ENCODE assay signal across 11 cellular contexts in genomic region chrX:39736219-39737211, GRCh38.
DNase-seq lines count a peak whose midpoint lies in the region; ATAC-seq, FAIRE-seq and TF ChIP-seq lines count a peak whose summit lies in the region.
"Had no signal": no experiment of that assay in that cellular context is flagged by ENCODE, and none has a peak within 500 bp of the region (broad histone marks: within the 10 kb centered on the region; RNA-seq: fewer than 3 reads in every experiment).

No MANE protein-coding gene starts in this region.

- no peak overlapping the region for H2BK15ac ChIP-seq in mesenchymal stem cell (ENCODE audit: low read depth, poor library complexity, severe bottlenecking)

- no peak overlapping the region for H3K23ac ChIP-seq in mesenchymal stem cell (ENCODE audit: low read length in 2 of 2)

- no peaks in the 10 kb centered on the region for H3K27me3 ChIP-seq in bronchial epithelial cell (ENCODE audit: control insufficient read depth, insufficient read depth, low read length)
- H3K27me3 ChIP-seq in mesenchymal stem cell (ENCODE audit: control insufficient read depth in 1 of 2, insufficient read depth in 1 of 2, low read length in 2 of 2): peaks cover 0 to 45% of the 10 kb centered on the region in 2 experiments
- H3K27me3 ChIP-seq: neural progenitor cell had no signal

- WGBS in mesenchymal stem cell: 90% methylated on average over 20 of the region's 22 CpGs

- H3K4me3 ChIP-seq in bronchial epithelial cell (ENCODE audit: low read depth, low read length) (no peak overlapping the region), mesenchymal stem cell (ENCODE audit: insufficient read depth in 1 of 2, low read depth in 1 of 2, low read length in 2 of 2) (no peak overlapping the region)
- H3K4me3 ChIP-seq: neural progenitor cell had no signal

- H3K9me3 ChIP-seq in mesenchymal stem cell (ENCODE audit: control insufficient read depth, low read length): no peaks in the 10 kb centered on the region

- no peak for FAIRE-seq in bronchial epithelial cell (lab: Jason Lieb, UNC)
- FAIRE-seq: H1 had no signal

- peak overlapping the region in 1 of 2 experiments; percentile 32 for H3K14ac ChIP-seq in mesenchymal stem cell (ENCODE audit: low read length in 2 of 2)

- H3K4me1 ChIP-seq in mesenchymal stem cell (ENCODE audit: control insufficient read depth, insufficient read depth, low read depth, low read length): peaks cover 3% of the 10 kb centered on the region

- ATAC-seq in natural killer cell: no peak

- H3K36me3 ChIP-seq in bronchial epithelial cell (ENCODE audit: control insufficient read depth, insufficient read depth, low read length): no peaks in the 10 kb centered on the region
- no peaks in the 10 kb centered on the region for H3K36me3 ChIP-seq in mesenchymal stem cell (ENCODE audit: control insufficient read depth in 1 of 2, insufficient read depth in 2 of 2, low read depth in 1 of 2, low read length in 2 of 2)
- H3K36me3 ChIP-seq: neural progenitor cell had no signal

- no peak overlapping the region for H4K8ac ChIP-seq in mesenchymal stem cell (ENCODE audit: low read length)

- H3K9me3 Mint-ChIP-seq in natural killer cell: no peaks in the 10 kb centered on the region

- H3K36me3 Mint-ChIP-seq in natural killer cell: no peaks in the 10 kb centered on the region
- H3K36me3 Mint-ChIP-seq: CD4-positive, CD25-positive, alpha-beta regulatory T cell; neural progenitor cell had no signal

- peak overlapping the region in 1 of 2 experiments; percentile 52 for H3K18ac ChIP-seq in mesenchymal stem cell (ENCODE audit: low read depth in 1 of 2, low read length in 2 of 2)

- peak; percentile 5 for DNase-seq in stimulated activated CD4-positive, alpha-beta T cell treated with anti-CD3 and anti-CD28 coated beads, Interleukin-1b, Interleukin-23, amount 100 ng/mL, for 48 hours
- no peak for DNase-seq in stimulated activated CD4-positive, alpha-beta T cell treated with anti-CD3 and anti-CD28 coated beads, Interleukin-4, amount 100 ng/mL, for 24 hours
- DNase-seq in bronchial epithelial cell (ENCODE audit: low read depth) (peak; percentile 53), mesenchymal stem cell (peak; percentile 28), occipital lobe (lab: John Stamatoyannopoulos, UW) (no peak), natural killer cell (no peak), AML-193 (lab: John Stamatoyannopoulos, UW) (no peak), NCI-H1694 (lab: John Stamatoyannopoulos, UW) (no peak)
- DNase-seq: CD4-positive, CD25-positive, alpha-beta regulatory T cell had no signal

- peak overlapping the region; percentile 11 for H4K91ac ChIP-seq in mesenchymal stem cell (ENCODE audit: low read length)

- H3K79me1 ChIP-seq in mesenchymal stem cell (replicated peaks; ENCODE audit: low read length, poor library complexity, severe bottlenecking): no peaks in the 10 kb centered on the region

- no peak overlapping the region for H2BK5ac ChIP-seq in mesenchymal stem cell (ENCODE audit: low read depth, low read length, poor library complexity, severe bottlenecking)

- no peaks in the 10 kb centered on the region for H3K27me3 Mint-ChIP-seq in natural killer cell (ENCODE audit: low read depth in 2 of 2)
- H3K27me3 Mint-ChIP-seq: CD4-positive, CD25-positive, alpha-beta regulatory T cell had no signal

- H3K9ac ChIP-seq in mesenchymal stem cell (ENCODE audit: low read length): peak overlapping the region; percentile 23
- H3K9ac ChIP-seq: neural progenitor cell had no signal

- no peak overlapping the region for H2AFZ ChIP-seq in mesenchymal stem cell (ENCODE audit: low read depth, low read length)
- H2AFZ ChIP-seq: neural progenitor cell had no signal

- no peak overlapping the region for H3K27ac ChIP-seq in mesenchymal stem cell (ENCODE audit: low read length, poor library complexity, severe bottlenecking)
- H3K27ac ChIP-seq: neural progenitor cell had no signal

- no peak overlapping the region for H2BK120ac ChIP-seq in mesenchymal stem cell (ENCODE audit: low read depth, low read length)

- intact Hi-C loops in natural killer cell (cut with micrococcal nuclease): no loop called here

- no peak overlapping the region for H3K4me3 Mint-ChIP-seq in natural killer cell
- H3K4me3 Mint-ChIP-seq: CD4-positive, CD25-positive, alpha-beta regulatory T cell; neural progenitor cell had no signal

- H3K4ac ChIP-seq in mesenchymal stem cell (ENCODE audit: low read depth in 1 of 2, low read length in 2 of 2): no peak overlapping the region

- no peak overlapping the region for H3K27ac Mint-ChIP-seq in natural killer cell
- H3K27ac Mint-ChIP-seq: CD4-positive, CD25-positive, alpha-beta regulatory T cell; neural progenitor cell had no signal

- H3K4me1 Mint-ChIP-seq in natural killer cell: no peaks in the 10 kb centered on the region
- H3K4me1 Mint-ChIP-seq: CD4-positive, CD25-positive, alpha-beta regulatory T cell had no signal

- H2BK12ac ChIP-seq in mesenchymal stem cell (ENCODE audit: low read length in 2 of 2): peak overlapping the region in 1 of 2 experiments; percentile 63

- TF ChIP-seq CTCF in bronchial epithelial cell (IDR thresholded peaks at IDR 0.05; ENCODE audit: insufficient read depth, low read length, severe bottlenecking) (no peak), natural killer cell (IDR thresholded peaks at IDR 0.05) (no peak)

- no peak overlapping the region for H2AK5ac ChIP-seq in mesenchymal stem cell (ENCODE audit: low read length, severe bottlenecking)

- H3K4me2 ChIP-seq in mesenchymal stem cell (ENCODE audit: low read length, poor library complexity, severe bottlenecking): no peak overlapping the region
- H3K4me2 ChIP-seq: neural progenitor cell had no signal

Comparison
In these comparisons a context has a peak if more than half of its experiments do, and no peak if none do; other contexts are left out.
1. DNase-seq: peak in stimulated activated CD4-positive, alpha-beta T cell treated with anti-CD3 and anti-CD28 coated beads, Interleukin-1b, Interleukin-23, amount 100 ng/mL, for 48 hours (single experiment), bronchial epithelial cell (single experiment) and mesenchymal stem cell (single experiment); none in stimulated activated CD4-positive, alpha-beta T cell treated with anti-CD3 and anti-CD28 coated beads, Interleukin-4, amount 100 ng/mL, for 24 hours (single experiment), occipital lobe (single experiment), natural killer cell (single experiment), AML-193 (0 of 2) and NCI-H1694 (single experiment).